2 cellular contexts compared by ENCODE assay signal in genomic region chr5:173763410-173763809, GRCh38.
TF ChIP-seq lines count a peak whose summit lies in the region.

No MANE protein-coding gene starts in this region.

TF ChIP-seq in HCT116, 20 proteins besides CTCF, POLR2A, EP300 and RAD21:
- TF ChIP-seq ZBTB33 (IDR thresholded peaks at IDR 0.05; ENCODE audit: extremely low read depth, insufficient replicate concordance, low read length) (no peak), CEBPB (IDR thresholded peaks at IDR 0.05; ENCODE audit: low read depth) (no peak), MAX (IDR thresholded peaks at IDR 0.05) (no peak), ATF3 (IDR thresholded peaks at IDR 0.05) (no peak; the same call in 1 of the 2 replicates), ZNF274 (IDR thresholded peaks at IDR 0.05; ENCODE audit: low read depth, low read length) (no peak), EZH2 (IDR thresholded peaks at IDR 0.05) (no peak), ELF1 (IDR thresholded peaks at IDR 0.05; ENCODE audit: borderline replicate concordance, low read depth) (no peak), ZFX (IDR thresholded peaks at IDR 0.05) (no peak), TCF7L2 (IDR thresholded peaks at IDR 0.05; ENCODE audit: borderline replicate concordance, extremely low read depth, insufficient read depth, insufficient read length) (no peak), FOSL1 (IDR thresholded peaks at IDR 0.05; ENCODE audit: low read depth) (no peak), EZH2phosphoT487 (IDR thresholded peaks at IDR 0.05; ENCODE audit: borderline replicate concordance) (no peak), CBX3 (IDR thresholded peaks at IDR 0.05; ENCODE audit: low read depth) (no peak), POLR2AphosphoS5 (IDR thresholded peaks at IDR 0.05; ENCODE audit: low read depth, low read length) (no peak), SIN3A (IDR thresholded peaks at IDR 0.05; ENCODE audit: low read depth) (no peak), SRF (IDR thresholded peaks at IDR 0.05; ENCODE audit: low read depth) (no peak), EGR1 (IDR thresholded peaks at IDR 0.05; ENCODE audit: low read depth) (no peak), YY1 (IDR thresholded peaks at IDR 0.05; ENCODE audit: extremely low read depth, insufficient replicate concordance, low read depth, low read length) (no peak)

TF ChIP-seq in H1, 55 proteins besides CTCF, POLR2A, EP300 and RAD21 (continued from another document):
- no peak for TF ChIP-seq CBX8 (IDR thresholded peaks at IDR 0.05; ENCODE audit: borderline replicate concordance, low read depth, low read length)
- no peak for TF ChIP-seq SP2 (IDR thresholded peaks at IDR 0.05; ENCODE audit: low read length)
- TF ChIP-seq CBX5 (IDR thresholded peaks at IDR 0.05; ENCODE audit: low read depth, low read length): no peak
- no peak for TF ChIP-seq CHD2 (IDR thresholded peaks at IDR 0.05; ENCODE audit: low read length)
- no peak for TF ChIP-seq ATF3 (IDR thresholded peaks at IDR 0.05; ENCODE audit: insufficient read depth, low read depth, low read length)
- TF ChIP-seq BRCA1 (IDR thresholded peaks at IDR 0.05; ENCODE audit: low read depth, low read length): no peak
- TF ChIP-seq MAFK (IDR thresholded peaks at IDR 0.05; ENCODE audit: low read depth, low read length): no peak
- TF ChIP-seq GTF2F1 (IDR thresholded peaks at IDR 0.05; ENCODE audit: borderline replicate concordance, low read depth, low read length): no peak
- TF ChIP-seq JUND (IDR thresholded peaks at IDR 0.05; ENCODE audit: low read length): no peak
- TF ChIP-seq RNF2 (IDR thresholded peaks at IDR 0.05; ENCODE audit: borderline replicate concordance, low read depth, low read length, missing control alignments, poor library complexity, severe bottlenecking): no peak
- no peak for TF ChIP-seq RBBP5 (IDR thresholded peaks at IDR 0.05; ENCODE audit: borderline replicate concordance, low read depth, low read length)
- no peak for TF ChIP-seq E2F6 (IDR thresholded peaks at IDR 0.05)
- no peak for TF ChIP-seq TEAD4 (IDR thresholded peaks at IDR 0.05; ENCODE audit: low read depth, low read length)
- TF ChIP-seq HDAC2 (IDR thresholded peaks at IDR 0.05; ENCODE audit: borderline replicate concordance in 1 of 2, low read depth in 2 of 2, low read length in 2 of 2): no peak
- TF ChIP-seq GABPA (IDR thresholded peaks at IDR 0.05; ENCODE audit: borderline replicate concordance, insufficient read depth, low read length): no peak
